16 cellular contexts compared by ENCODE assay signal in genomic region chr19:54285427-54286056, GRCh38. TPM values are rescaled to one million over a fixed set of nuclear protein-coding genes. Genes with fewer than 3 reads are reported as not detected.
DNase-seq lines count a peak whose midpoint lies in the region; ATAC-seq, FAIRE-seq and TF ChIP-seq lines count a peak whose summit lies in the region.
"Not testable (repeated sequence)": the region's sequence is repeated elsewhere in the genome, so short reads cannot be mapped to it uniquely, and the experiment has no call there.
"Had no signal": no experiment of that assay in that cellular context is flagged by ENCODE, and none has a peak within 500 bp of the region (broad histone marks: within the 10 kb centered on the region; RNA-seq: fewer than 3 reads in every experiment).

No MANE protein-coding gene starts in this region.

- H3K27me3 ChIP-seq in CD4-positive, CD25-positive, alpha-beta regulatory T cell (ENCODE audit: control insufficient read depth, insufficient read depth, low read length); right lobe of liver: not testable (repeated sequence)

- H3K9me3 ChIP-seq in CD4-positive, CD25-positive, alpha-beta regulatory T cell (ENCODE audit: control insufficient read depth in 2 of 2, low read length in 2 of 2); right lobe of liver: not testable (repeated sequence)

- TF ChIP-seq POLR2A in right lobe of liver (IDR thresholded peaks at IDR 0.05), result not testable (repeated sequence)

- intact Hi-C loops in right lobe of liver (cut with DNase I); sciatic nerve (cut with DNase I): not testable (repeated sequence)

- peaks cover 27% of the 10 kb centered on the region for H3K27me3 Mint-ChIP-seq in CD4-positive, CD25-positive, alpha-beta regulatory T cell
- H3K27me3 Mint-ChIP-seq in activated CD8-positive, alpha-beta T cell treated with anti-CD3 and anti-CD28 coated beads, Interleukin-2, amount 10 ng/mL, durations not matched to agents 7 days and 5 days (ENCODE audit: low read depth), result peaks cover 27% of the 10 kb centered on the region

- H3K27ac Mint-ChIP-seq in CD4-positive, CD25-positive, alpha-beta regulatory T cell; activated CD8-positive, alpha-beta T cell treated with anti-CD3 and anti-CD28 coated beads, Interleukin-2, amount 10 ng/mL, durations not matched to agents 7 days and 5 days: not testable (repeated sequence)

- not testable (repeated sequence) for DNase-seq in CD4-positive, CD25-positive, alpha-beta regulatory T cell; activated CD8-positive, alpha-beta T cell treated with anti-CD3 and anti-CD28 coated beads, Interleukin-2, amount 10 ng/mL, durations not matched to agents 7 days and 5 days; right lobe of liver; sciatic nerve (ENCODE audit: low spot score); urothelium cell line (ENCODE audit: low spot score)
- DNase-seq in NAMALWA (ENCODE audit: low spot score), result peak; percentile 46

- not testable (repeated sequence) for H3K36me3 Mint-ChIP-seq in CD4-positive, CD25-positive, alpha-beta regulatory T cell; activated CD8-positive, alpha-beta T cell treated with anti-CD3 and anti-CD28 coated beads, Interleukin-2, amount 10 ng/mL, durations not matched to agents 7 days and 5 days (ENCODE audit: low read depth)

- H3K4me3 Mint-ChIP-seq in CD4-positive, CD25-positive, alpha-beta regulatory T cell; activated CD8-positive, alpha-beta T cell treated with anti-CD3 and anti-CD28 coated beads, Interleukin-2, amount 10 ng/mL, durations not matched to agents 7 days and 5 days: not testable (repeated sequence)

- no CpG with 5 or more reads among the region's 12 CpGs for WGBS in right lobe of liver (ENCODE audit: insufficient coverage, low coverage, low lambda C conversion rate, missing lambda C conversion rate)

- not testable (repeated sequence) for H3K4me1 Mint-ChIP-seq in CD4-positive, CD25-positive, alpha-beta regulatory T cell
- peaks cover 23% of the 10 kb centered on the region for H3K4me1 Mint-ChIP-seq in activated CD8-positive, alpha-beta T cell treated with anti-CD3 and anti-CD28 coated beads, Interleukin-2, amount 10 ng/mL, durations not matched to agents 7 days and 5 days (ENCODE audit: low read depth)

- not testable (repeated sequence) for H3K9me3 Mint-ChIP-seq in CD4-positive, CD25-positive, alpha-beta regulatory T cell; activated CD8-positive, alpha-beta T cell treated with anti-CD3 and anti-CD28 coated beads, Interleukin-2, amount 10 ng/mL, durations not matched to agents 7 days and 5 days (ENCODE audit: insufficient read depth)

- POLR2A ChIA-PET in activated CD8-positive, alpha-beta T cell treated with anti-CD3 and anti-CD28 coated beads, Interleukin-2, amount 10 ng/mL, durations not matched to agents 7 days and 5 days (lab: Charles Lee), result not testable (repeated sequence)

- not testable (repeated sequence) for H3K36me3 ChIP-seq in CD4-positive, CD25-positive, alpha-beta regulatory T cell (ENCODE audit: control insufficient read depth, insufficient read depth, low read length); right lobe of liver

- H3K4me3 ChIP-seq in CD4-positive, CD25-positive, alpha-beta regulatory T cell (ENCODE audit: low read depth, low read length); right lobe of liver: not testable (repeated sequence)

- not testable (repeated sequence) for H3K27ac ChIP-seq in CD4-positive, CD25-positive, alpha-beta regulatory T cell (ENCODE audit: insufficient read depth, low read length, poor library complexity, severe bottlenecking); right lobe of liver

- not testable (repeated sequence) for H3K4me1 ChIP-seq in CD4-positive, CD25-positive, alpha-beta regulatory T cell (ENCODE audit: control insufficient read depth, insufficient read depth, low read length, poor library complexity, severe bottlenecking); right lobe of liver

- TF ChIP-seq CTCF in right lobe of liver (IDR thresholded peaks at IDR 0.05), result not testable (repeated sequence)

- ATAC-seq in CD4-positive, CD25-positive, alpha-beta regulatory T cell (ENCODE audit: low read depth in 2 of 2), result peak; percentile 13 to 54
- ATAC-seq in GM19463 (IDR thresholded peaks at IDR 0.05; ENCODE audit: unreplicated experiment) (peak; percentile 39), esophagus mucosa (peak; percentile 52), right lobe of liver (peak in 3 of 4 donors; percentile 41 to 47 (median 44)), sciatic nerve (peak; percentile 46)
- ATAC-seq in activated CD8-positive, alpha-beta T cell treated with anti-CD3 and anti-CD28 coated beads, Interleukin-2, amount 10 ng/mL, durations not matched to agents 7 days and 5 days, result peak; percentile 44

- peak; percentile 80 for FAIRE-seq in urothelium cell line (lab: Jason Lieb, UNC)

- CTCF ChIA-PET in activated CD8-positive, alpha-beta T cell treated with anti-CD3 and anti-CD28 coated beads, Interleukin-2, amount 10 ng/mL, durations not matched to agents 7 days and 5 days (lab: Charles Lee), result not testable (repeated sequence)

RNA-seq across cellular contexts. Expression of gene LILRB2, which starts 4.6 kb away (rescaled TPM):
- total RNA-seq in CD4-positive, CD25-positive, alpha-beta regulatory T cell, result not detected
- under 1 TPM in 1 of 4 donors, not detected in 3; 0.24 TPM for polyA plus RNA-seq in CD4-positive, CD25-positive, alpha-beta regulatory T cell
- total RNA-seq in activated CD8-positive, alpha-beta T cell treated with anti-CD3 and anti-CD28 coated beads, Interleukin-2, amount 10 ng/mL, durations not matched to agents 7 days and 5 days, result not detected
- 0.84 TPM for total RNA-seq in esophagus mucosa
- 1 to 10 TPM; 1.6 to 9.8 (median 3.0) TPM for total RNA-seq in right lobe of liver
- total RNA-seq in sciatic nerve, result 12.9 TPM
- total RNA-seq: activated T-helper 17 cell treated with anti-CD3 and anti-CD28 coated beads, Interleukin-2, amount 50 U/mL, for 72 hours; chondrocyte; hepatocyte; mammary epithelial cell; T-helper 2 cell treated with Interferon-gamma antibody and Interleukin-4, amounts not matched to agents 100 ng/mL and 5 ng/mL, for 36 hours had no signal
- polyA plus RNA-seq: CD4-positive, alpha-beta memory T cell; hepatocyte; mammary epithelial cell had no signal

RNA-seq across cellular contexts. Expression of gene LILRA5, which starts 27.4 kb away (rescaled TPM):
- total RNA-seq in CD4-positive, CD25-positive, alpha-beta regulatory T cell, result not detected
- polyA plus RNA-seq in CD4-positive, CD25-positive, alpha-beta regulatory T cell, result under 1 TPM in 1 of 4 donors, not detected in 3; 0.67 TPM
- total RNA-seq in activated CD8-positive, alpha-beta T cell treated with anti-CD3 and anti-CD28 coated beads, Interleukin-2, amount 10 ng/mL, durations not matched to agents 7 days and 5 days, result not detected
- total RNA-seq in esophagus mucosa, result 0.64 TPM
- total RNA-seq in right lobe of liver, result 1 to 10 TPM in 5 of 6 experiments, under 1 TPM in 1; 0.98 to 4.3 (median 1.9) TPM
- 5.3 TPM for total RNA-seq in sciatic nerve
- total RNA-seq: activated T-helper 17 cell treated with anti-CD3 and anti-CD28 coated beads, Interleukin-2, amount 50 U/mL, for 72 hours; chondrocyte; hepatocyte; mammary epithelial cell; T-helper 2 cell treated with Interferon-gamma antibody and Interleukin-4, amounts not matched to agents 100 ng/mL and 5 ng/mL, for 36 hours had no signal
- polyA plus RNA-seq: CD4-positive, alpha-beta memory T cell; hepatocyte; mammary epithelial cell had no signal

RNA-seq across cellular contexts. Expression of gene LILRB5, which starts 28.5 kb away (rescaled TPM):
- not detected for total RNA-seq in CD4-positive, CD25-positive, alpha-beta regulatory T cell
- polyA plus RNA-seq in CD4-positive, CD25-positive, alpha-beta regulatory T cell, result not detected
- total RNA-seq in activated CD8-positive, alpha-beta T cell treated with anti-CD3 and anti-CD28 coated beads, Interleukin-2, amount 10 ng/mL, durations not matched to agents 7 days and 5 days, result not detected
- total RNA-seq in esophagus mucosa (0.32 TPM), right lobe of liver (10 to 100 TPM in 2 of 6 experiments, 1 to 10 TPM in 4; 2.7 to 19.7 (median 8.4) TPM), sciatic nerve (24.1 TPM)
- total RNA-seq: activated T-helper 17 cell treated with anti-CD3 and anti-CD28 coated beads, Interleukin-2, amount 50 U/mL, for 72 hours; chondrocyte; mammary epithelial cell; T-helper 2 cell treated with Interferon-gamma antibody and Interleukin-4, amounts not matched to agents 100 ng/mL and 5 ng/mL, for 36 hours had no signal
- polyA plus RNA-seq: CD4-positive, alpha-beta memory T cell; mammary epithelial cell had no signal

RNA-seq across cellular contexts. Expression of gene LILRA6, which starts 43.0 kb away (rescaled TPM):
- not detected for total RNA-seq in CD4-positive, CD25-positive, alpha-beta regulatory T cell
- polyA plus RNA-seq in CD4-positive, CD25-positive, alpha-beta regulatory T cell, result under 1 TPM in 2 of 4 donors, not detected in 2; 0.11 to 0.13 TPM
- total RNA-seq in activated CD8-positive, alpha-beta T cell treated with anti-CD3 and anti-CD28 coated beads, Interleukin-2, amount 10 ng/mL, durations not matched to agents 7 days and 5 days, result under 1 TPM in 1 of 2 experiments, not detected in 1; 0.18 TPM
- total RNA-seq in esophagus mucosa (not detected), right lobe of liver (1 to 10 TPM in 3 of 6 experiments, under 1 TPM in 3; 0.61 to 4.9 (median 0.98) TPM), sciatic nerve (11.4 TPM)
- total RNA-seq: chondrocyte, hepatocyte, mammary epithelial cell had no signal
- polyA plus RNA-seq: mammary epithelial cell had no signal

RNA-seq across cellular contexts. Expression of gene LILRA4, which starts 53.4 kb away (rescaled TPM):
- not detected for total RNA-seq in CD4-positive, CD25-positive, alpha-beta regulatory T cell
- polyA plus RNA-seq in CD4-positive, CD25-positive, alpha-beta regulatory T cell, result not detected
- total RNA-seq in activated CD8-positive, alpha-beta T cell treated with anti-CD3 and anti-CD28 coated beads, Interleukin-2, amount 10 ng/mL, durations not matched to agents 7 days and 5 days, result not detected
- total RNA-seq in esophagus mucosa (not detected), right lobe of liver (1 to 10 TPM in 1 of 6 experiments, under 1 TPM in 2, not detected in 3; 0.12 to 1.2 (median 0.78) TPM), sciatic nerve (2.1 TPM)
- total RNA-seq: activated T-helper 17 cell treated with anti-CD3 and anti-CD28 coated beads, Interleukin-2, amount 50 U/mL, for 72 hours; CD4-positive, alpha-beta memory T cell; chondrocyte; gastrocnemius medialis; hepatocyte; mammary epithelial cell; right cardiac atrium; T-helper 2 cell treated with Interferon-gamma antibody and Interleukin-4, amounts not matched to agents 100 ng/mL and 5 ng/mL, for 36 hours had no signal
- polyA plus RNA-seq: hepatocyte, mammary epithelial cell, right cardiac atrium had no signal
